In genomic region chr10:1169981-1170866, GRCh38 we compare ENCODE assay signal across 18 cellular contexts.
DNase-seq lines count a peak whose midpoint lies in the region; ATAC-seq, FAIRE-seq and TF ChIP-seq lines count a peak whose summit lies in the region.
"Had no signal": no experiment of that assay in that cellular context is flagged by ENCODE, and none has a peak within 500 bp of the region (broad histone marks: within the 10 kb centered on the region; RNA-seq: fewer than 3 reads in every experiment).

No MANE protein-coding gene starts in this region.

- no peak overlapping the region for H3K23ac ChIP-seq in H1 (ENCODE audit: insufficient read length)

- no peak overlapping the region for H2BK20ac ChIP-seq in H1 (ENCODE audit: low read length)

- H3K9ac ChIP-seq in H1 (replicated peaks in 1 of 4; ENCODE audit: extremely low read depth in 1 of 4, low read depth in 3 of 4, low read length in 3 of 4): no peak overlapping the region

- no peak overlapping the region for H2BK15ac ChIP-seq in H1 (ENCODE audit: low read length)

- no peaks in the 10 kb centered on the region for H3K36me3 Mint-ChIP-seq in natural killer cell treated with Interleukin-12 subunit alpha and Interleukin-12 subunit beta and Interleukin-15 and Interleukin-18, amount 100 ng/mL, for 72 hours
- no peaks in the 10 kb centered on the region for H3K36me3 Mint-ChIP-seq in natural killer cell

- CTCF ChIA-PET in H1 (lab: Charles Lee; ENCODE audit: partially characterized antibody): interaction anchor here (0.7 to 4.1 kb wide), 6 partner anchors 11 to 293 kb away, joined by 3 to 26 read pairs (median 4); no protein-coding TSS in a partner anchor

- no peak overlapping the region for H3K4ac ChIP-seq in H1 (replicated peaks; ENCODE audit: insufficient read length, low read depth, low read length)

- H3K79me2 ChIP-seq in H1 (ENCODE audit: control insufficient read depth in 1 of 2, insufficient read depth in 2 of 2, low read length in 2 of 2): no peaks in the 10 kb centered on the region

- H3K36me3 ChIP-seq in H1 (ENCODE audit: control insufficient read depth in 2 of 4, insufficient read depth in 4 of 4, low read length in 3 of 4): no peaks in the 10 kb centered on the region

- no peak overlapping the region for H2AFZ ChIP-seq in H1 (ENCODE audit: low read length)

- no peak overlapping the region for H3K14ac ChIP-seq in H1 (ENCODE audit: insufficient read length)

- no peak overlapping the region for H3K4me3 Mint-ChIP-seq in natural killer cell treated with Interleukin-12 subunit alpha and Interleukin-12 subunit beta and Interleukin-15 and Interleukin-18, amount 100 ng/mL, for 72 hours
- H3K4me3 Mint-ChIP-seq in natural killer cell: no peak overlapping the region

- no peak overlapping the region for H4K91ac ChIP-seq in H1 (replicated peaks; ENCODE audit: insufficient read length, low read length)

- no peak overlapping the region for H2BK120ac ChIP-seq in H1 (replicated peaks; ENCODE audit: low read depth, low read length)

- H3K4me1 ChIP-seq in H1 (replicated peaks in 1 of 4; ENCODE audit: control insufficient read depth in 3 of 4, insufficient read depth in 4 of 4, low read length in 3 of 4): no peaks in the 10 kb centered on the region; a peak in 1 of 7 replicates

- H4K8ac ChIP-seq in H1 (ENCODE audit: extremely low read depth, insufficient read depth, low read length): no peak overlapping the region

- WGBS in H1 (ENCODE audit: extremely low coverage in 1 of 2, insufficient coverage in 1 of 2, insufficient read length in 1 of 2, insufficient replicate concordance in 2 of 2, low coverage in 1 of 2, low lambda C conversion rate in 2 of 2, missing lambda C conversion rate in 1 of 2), 2 experiments: 83% methylated on average over 22 of the region's 22 CpGs; no CpG with 5 or more reads in 1 of the 2 experiments

- peaks cover 3 to 4% of the 10 kb centered on the region in 2 donors for H3K27me3 Mint-ChIP-seq in natural killer cell treated with Interleukin-12 subunit alpha and Interleukin-12 subunit beta and Interleukin-15 and Interleukin-18, amount 100 ng/mL, for 72 hours
- H3K27me3 Mint-ChIP-seq in natural killer cell (ENCODE audit: low read depth in 2 of 2): peaks cover 5 to 14% of the 10 kb centered on the region in 2 donors

- FAIRE-seq in H1 (lab: Jason Lieb, UNC): no peak

- POLR2A ChIA-PET in H1 (lab: Charles Lee; ENCODE audit: partially characterized antibody): no interaction called here

- no peak for TF ChIP-seq EP300 in H1 (IDR thresholded peaks at IDR 0.05; ENCODE audit: borderline replicate concordance in 1 of 2, low read depth in 2 of 2, low read length in 2 of 2)

- peaks cover 0 to 3% of the 10 kb centered on the region in 2 experiments for H4K20me1 ChIP-seq in H1 (replicated peaks in 1 of 2; ENCODE audit: control insufficient read depth in 1 of 2, insufficient read depth in 2 of 2, low read length in 2 of 2)

- no peak overlapping the region for H4K5ac ChIP-seq in H1 (ENCODE audit: insufficient read length, low read depth, low read length)

- TF ChIP-seq RAD21 in H1 (IDR thresholded peaks at IDR 0.05 in 1 of 2, conservative IDR thresholded peaks at IDR 0.05 in 1 of 2; ENCODE audit: low read depth in 2 of 2, low read length in 2 of 2): no peak; a peak in 1 of 4 replicates

- TF ChIP-seq CTCF in natural killer cell (IDR thresholded peaks at IDR 0.05) (no peak), H1 (IDR thresholded peaks at IDR 0.05; ENCODE audit: control extremely low read depth in 1 of 3, insufficient read depth in 1 of 3, low read depth in 1 of 3, low read length in 3 of 3) (no peak)

- no peak for ATAC-seq in natural killer cell treated with Interleukin-12 subunit alpha and Interleukin-12 subunit beta and Interleukin-15 and Interleukin-18, amount 100 ng/mL, for 72 hours
- no peak for ATAC-seq in natural killer cell
- ATAC-seq in GM21423 (IDR thresholded peaks at IDR 0.05; ENCODE audit: unreplicated experiment): no peak
- ATAC-seq: HCT116 had no signal

- intact Hi-C loops in natural killer cell (cut with micrococcal nuclease) (no loop called here), posterior vena cava (cut with DNase I) (no loop called here)

- no peak overlapping the region for H2BK12ac ChIP-seq in H1 (ENCODE audit: low read depth, low read length)

- no peak overlapping the region for H3K4me3 ChIP-seq in H1 (ENCODE audit: extremely low read depth in 1 of 4, insufficient read depth in 2 of 4, low read depth in 3 of 4, low read length in 4 of 4)

- TF ChIP-seq POLR2A in H1 (IDR thresholded peaks at IDR 0.05; ENCODE audit: control extremely low read depth in 1 of 2, low read depth in 2 of 2, low read length in 2 of 2): no peak

- H3K9me3 ChIP-seq in H1 (ENCODE audit: insufficient read depth in 2 of 2, low read depth in 1 of 2, low read length in 1 of 2): no peaks in the 10 kb centered on the region

- peak; percentile 49 for DNase-seq in natural killer cell treated with Interleukin-12 subunit alpha and Interleukin-12 subunit beta and Interleukin-15 and Interleukin-18, amount 100 ng/mL, for 72 hours (ENCODE audit: low spot score)
- no peak for DNase-seq in natural killer cell
- DNase-seq in H1 (ENCODE audit: low read depth in 1 of 2, low spot score in 2 of 2): no peak
- DNase-seq in posterior vena cava (ENCODE audit: low spot score): peak; percentile 40
- no peak for DNase-seq in MV-4-11 (lab: John Stamatoyannopoulos, UW)
- DNase-seq in Kasumi-1 (lab: John Stamatoyannopoulos, UW): no peak
- DNase-seq: ACHN, DMS79 treated with DMSO at 0.1 percent for 48 hours, NCI-H1105 treated with DMSO at 0.1 percent for 48 hours, NCI-H1694, NCI-H2107, NCI-H2227 treated with DMSO at 0.1 percent for 48 hours, NCI-H510A treated with DMSO at 0.1 percent for 48 hours, NCI-H774, RPMI8226 had no signal

- no peaks in the 10 kb centered on the region for H3K23me2 ChIP-seq in H1 (ENCODE audit: low read depth, low read length)

- no peaks in the 10 kb centered on the region for H3K79me1 ChIP-seq in H1 (ENCODE audit: low read depth, low read length)

- peaks cover 0 to 4% of the 10 kb centered on the region in 2 donors for H3K4me1 Mint-ChIP-seq in natural killer cell treated with Interleukin-12 subunit alpha and Interleukin-12 subunit beta and Interleukin-15 and Interleukin-18, amount 100 ng/mL, for 72 hours (ENCODE audit: low read depth in 2 of 2)
- peaks cover 0 to 4% of the 10 kb centered on the region in 2 donors for H3K4me1 Mint-ChIP-seq in natural killer cell

- H3K9me3 Mint-ChIP-seq in natural killer cell treated with Interleukin-12 subunit alpha and Interleukin-12 subunit beta and Interleukin-15 and Interleukin-18, amount 100 ng/mL, for 72 hours: no peaks in the 10 kb centered on the region
- no peaks in the 10 kb centered on the region for H3K9me3 Mint-ChIP-seq in natural killer cell

- H2BK5ac ChIP-seq in H1 (ENCODE audit: low read depth, low read length): peak overlapping the region; percentile 85; the same call in 1 of the 2 replicates

- no peak overlapping the region for H3K18ac ChIP-seq in H1 (ENCODE audit: extremely low read depth, low read length)

- H3K56ac ChIP-seq in H1 (replicated peaks; ENCODE audit: insufficient read length, low read depth, low read length): no peak overlapping the region

- H3K27me3 ChIP-seq in H1 (replicated peaks in 1 of 4; ENCODE audit: control insufficient read depth in 3 of 4, extremely low read depth in 1 of 4, insufficient read depth in 3 of 4, low read length in 3 of 4): peaks cover 0 to 5% (median 0%) of the 10 kb centered on the region in 4 experiments; a peak in 2 of 7 replicates

- no peak overlapping the region for H3K27ac ChIP-seq in H1 (ENCODE audit: low read depth, low read length)
- H3K27ac ChIP-seq: C4-2B had no signal

- H3K27ac Mint-ChIP-seq in natural killer cell treated with Interleukin-12 subunit alpha and Interleukin-12 subunit beta and Interleukin-15 and Interleukin-18, amount 100 ng/mL, for 72 hours: no peak overlapping the region
- H3K27ac Mint-ChIP-seq in natural killer cell: no peak overlapping the region

- H3K4me2 ChIP-seq in H1 (ENCODE audit: insufficient read depth in 1 of 2, low read depth in 2 of 2, low read length in 2 of 2): no peak overlapping the region

- no peak overlapping the region for H2AK5ac ChIP-seq in H1 (ENCODE audit: low read depth, low read length)

TF ChIP-seq in H1, 55 proteins besides CTCF, POLR2A, EP300 and RAD21:
- TF ChIP-seq POU5F1 (IDR thresholded peaks at IDR 0.05; ENCODE audit: low read depth, low read length) (no peak), FOSL1 (IDR thresholded peaks at IDR 0.05; ENCODE audit: insufficient read depth, low read depth, low read length) (no peak), GTF2F1 (IDR thresholded peaks at IDR 0.05; ENCODE audit: borderline replicate concordance, low read depth, low read length) (no peak), RFX5 (IDR thresholded peaks at IDR 0.05; ENCODE audit: borderline replicate concordance, low read depth, low read length) (no peak), NRF1 (IDR thresholded peaks at IDR 0.05; ENCODE audit: low read depth, low read length) (no peak), SP2 (IDR thresholded peaks at IDR 0.05; ENCODE audit: low read length) (no peak), HDAC6 (IDR thresholded peaks at IDR 0.05; ENCODE audit: low read depth, low read length) (no peak), TBP (IDR thresholded peaks at IDR 0.05; ENCODE audit: low read depth, low read length) (no peak), CREB1 (IDR thresholded peaks at IDR 0.05) (no peak), CTBP2 (IDR thresholded peaks at IDR 0.05; ENCODE audit: borderline replicate concordance, insufficient read depth, insufficient read length, low read length) (no peak), YY1 (IDR thresholded peaks at IDR 0.05; ENCODE audit: low read depth, low read length) (no peak), SIX5 (IDR thresholded peaks at IDR 0.05; ENCODE audit: low read depth, low read length) (no peak), CBX5 (IDR thresholded peaks at IDR 0.05; ENCODE audit: low read depth, low read length) (no peak)

Comparison
In these comparisons a context has a peak if more than half of its experiments do, and no peak if none do; other contexts are left out.
1. DNase-seq: peak in natural killer cell treated with Interleukin-12 subunit alpha and Interleukin-12 subunit beta and Interleukin-15 and Interleukin-18, amount 100 ng/mL, for 72 hours (single experiment) and posterior vena cava (single experiment); none in natural killer cell (single experiment), H1 (0 of 2), MV-4-11 (single experiment) and Kasumi-1 (0 of 2).